Comparison of ENCODE assay signal across 1 cellular context in genomic region chr13:46104868-46105267, GRCh38.
TF ChIP-seq lines count a peak whose summit lies in the region.

CPB2 (minus strand) TSS chr13:46105033; CDS start chr13:46105009, 24 bp downstream.

TF ChIP-seq in HepG2, 621 proteins besides CTCF, POLR2A, EP300 and RAD21 (continued from another document):
- TF ChIP-seq TFDP2 (CRISPR knock-in tag; IDR thresholded peaks at IDR 0.05) (peak; percentile 58), ZNF431 (CRISPR knock-in tag; IDR thresholded peaks at IDR 0.05; ENCODE audit: borderline replicate concordance, low read depth) (no peak), TAF1 (CRISPR knock-in tag; IDR thresholded peaks at IDR 0.05) (peak; percentile 46; the same call in 1 of the 2 replicates), ZNF749 (CRISPR knock-in tag; IDR thresholded peaks at IDR 0.05; ENCODE audit: borderline replicate concordance) (no peak)
- TF ChIP-seq, protein P1, sequence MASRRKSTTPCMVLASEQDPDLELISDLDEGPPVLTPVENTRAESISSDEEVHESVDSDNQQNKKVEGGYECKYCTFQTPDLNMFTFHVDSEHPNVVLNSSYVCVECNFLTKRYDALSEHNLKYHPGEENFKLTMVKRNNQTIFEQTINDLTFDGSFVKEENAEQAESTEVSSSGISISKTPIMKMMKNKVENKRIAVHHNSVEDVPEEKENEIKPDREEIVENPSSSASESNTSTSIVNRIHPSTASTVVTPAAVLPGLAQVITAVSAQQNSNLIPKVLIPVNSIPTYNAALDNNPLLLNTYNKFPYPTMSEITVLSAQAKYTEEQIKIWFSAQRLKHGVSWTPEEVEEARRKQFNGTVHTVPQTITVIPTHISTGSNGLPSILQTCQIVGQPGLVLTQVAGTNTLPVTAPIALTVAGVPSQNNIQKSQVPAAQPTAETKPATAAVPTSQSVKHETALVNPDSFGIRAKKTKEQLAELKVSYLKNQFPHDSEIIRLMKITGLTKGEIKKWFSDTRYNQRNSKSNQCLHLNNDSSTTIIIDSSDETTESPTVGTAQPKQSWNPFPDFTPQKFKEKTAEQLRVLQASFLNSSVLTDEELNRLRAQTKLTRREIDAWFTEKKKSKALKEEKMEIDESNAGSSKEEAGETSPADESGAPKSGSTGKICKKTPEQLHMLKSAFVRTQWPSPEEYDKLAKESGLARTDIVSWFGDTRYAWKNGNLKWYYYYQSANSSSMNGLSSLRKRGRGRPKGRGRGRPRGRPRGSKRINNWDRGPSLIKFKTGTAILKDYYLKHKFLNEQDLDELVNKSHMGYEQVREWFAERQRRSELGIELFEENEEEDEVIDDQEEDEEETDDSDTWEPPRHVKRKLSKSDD (CRISPR knock-in tag; IDR thresholded peaks at IDR 0.05; ENCODE audit: low read depth) = peak; percentile 31; the same call in 1 of the 2 replicates
